ENCODE assay signal across 8 cellular contexts in the genomic region with DNA sequence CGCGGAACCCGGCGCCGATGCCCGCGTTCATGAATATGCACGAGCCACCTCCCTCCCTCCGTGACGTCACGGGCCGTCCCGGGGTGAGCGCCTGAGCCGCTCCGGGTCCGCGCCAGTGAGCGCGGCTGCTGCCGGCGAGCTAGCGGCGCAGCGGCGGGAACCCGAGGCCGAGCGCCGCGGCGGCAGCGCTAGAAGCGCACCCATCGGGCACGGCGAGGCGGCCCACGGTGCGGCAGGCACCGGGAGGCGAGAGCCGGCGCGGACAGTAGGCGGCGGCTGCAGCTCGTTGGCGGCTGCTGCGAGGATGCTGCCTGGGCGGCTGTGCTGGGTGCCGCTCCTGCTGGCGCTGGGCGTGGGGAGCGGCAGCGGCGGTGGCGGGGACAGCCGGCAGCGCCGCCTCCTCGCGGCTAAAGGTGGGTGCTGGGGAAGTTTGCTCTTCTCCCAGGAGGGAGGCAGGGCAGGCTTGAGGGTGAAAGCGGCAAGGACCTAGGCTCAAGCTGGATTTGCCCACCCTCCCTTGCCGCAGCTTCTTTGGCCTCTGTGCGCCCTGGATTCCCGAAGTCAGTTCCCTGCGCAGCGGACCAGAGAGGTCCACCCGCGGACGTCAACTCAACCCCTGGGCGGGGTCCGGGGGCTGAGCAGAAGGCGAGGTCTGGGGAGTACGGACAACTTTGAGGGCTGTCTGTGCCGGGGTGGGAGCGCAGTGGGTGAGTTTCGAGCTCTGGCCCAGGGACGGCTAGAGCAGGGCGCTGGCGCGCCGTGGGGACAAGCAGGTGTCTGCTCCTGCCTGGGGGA. TPM values are rescaled to one million over a fixed set of nuclear protein-coding genes. Genes with fewer than 3 reads are reported as not detected.
A peak's percentile ranks its signal among the peaks of the same experiment; 100 is the strongest.
DNase-seq lines count a peak whose midpoint lies in the region; ATAC-seq and TF ChIP-seq lines count a peak whose summit lies in the region.

Gene CLSTN2 (plus strand): TSS at position 115 of the 795 bp plus-strand sequence.

- no peaks in the 10 kb centered on the region for H4K20me1 ChIP-seq in OCI-LY7 (ENCODE audit: insufficient read depth, low read length)

- no TSS peak for BruUV-seq in OCI-LY7 (replicated peaks; lab: Mats Ljungman, UMichigan)

- POLR2A ChIA-PET in OCI-LY7 (lab: Charles Lee): no interaction called here

- peaks cover 49 to 53% of the 10 kb centered on the region in 2 donors for H3K27me3 Mint-ChIP-seq in stimulated activated naive B cell treated with anti-CD40 and anti-IgM and Interleukin-4, amounts not matched to agents 10 μg/mL and 1 μg/mL and 100 μg/mL, for 72 hours

- no peaks in the 10 kb centered on the region for H3K9me3 Mint-ChIP-seq in stimulated activated naive B cell treated with anti-CD40 and anti-IgM and Interleukin-4, amounts not matched to agents 10 μg/mL and 1 μg/mL and 100 μg/mL, for 72 hours

- no peak within 1 kb of the TSS for H3K27ac Mint-ChIP-seq in stimulated activated naive B cell treated with anti-CD40 and anti-IgM and Interleukin-4, amounts not matched to agents 10 μg/mL and 1 μg/mL and 100 μg/mL, for 72 hours

- no peak within 1 kb of the TSS for H3K4me3 ChIP-seq in OCI-LY7 (ENCODE audit: low read depth, low read length, poor library complexity, severe bottlenecking)

- H3K79me2 ChIP-seq in OCI-LY7 (ENCODE audit: insufficient read depth, low read depth, low read length): no peaks in the 10 kb centered on the region

- CTCF ChIA-PET in OCI-LY7 (lab: Charles Lee; ENCODE audit: unreplicated experiment): no interaction called here

- H3K9me2 ChIP-seq in OCI-LY7 (ENCODE audit: insufficient read depth, low read length): no peaks in the 10 kb centered on the region

- peak within 1 kb of the TSS; percentile 39 to 56 for H3K4me3 Mint-ChIP-seq in stimulated activated naive B cell treated with anti-CD40 and anti-IgM and Interleukin-4, amounts not matched to agents 10 μg/mL and 1 μg/mL and 100 μg/mL, for 72 hours

- H3K36me3 Mint-ChIP-seq in stimulated activated naive B cell treated with anti-CD40 and anti-IgM and Interleukin-4, amounts not matched to agents 10 μg/mL and 1 μg/mL and 100 μg/mL, for 72 hours: no peaks in the 10 kb centered on the region

- no peaks in the 10 kb centered on the region for H3K9me3 ChIP-seq in OCI-LY7 (ENCODE audit: low read length)

- H3K4me2 ChIP-seq in OCI-LY7 (ENCODE audit: low read length): no peak within 1 kb of the TSS

- TF ChIP-seq CTCF in OCI-LY7 (conservative IDR thresholded peaks at IDR 0.05; ENCODE audit: low read length): no peak

- DNase-seq in NCI-H524 (lab: John Stamatoyannopoulos, UW) (peak; percentile 74 to 89), NCI-H524 treated with DMSO at 0.1 percent for 48 hours (lab: John Stamatoyannopoulos, UW) (no peak), NCI-H748 (lab: John Stamatoyannopoulos, UW; ENCODE audit: unreplicated experiment) (peak; percentile 78), cerebellum (ENCODE audit: low spot score) (peak; percentile 39), kidney tubule cell (ENCODE audit: low spot score) (peak; percentile 80), OCI-LY7 (ENCODE audit: low spot score) (no peak)
- peak; percentile 19 for DNase-seq in stimulated activated naive B cell treated with anti-CD40 and anti-IgM and Interleukin-4, amounts not matched to agents 10 μg/mL and 1 μg/mL and 100 μg/mL, for 72 hours

- H3K27ac ChIP-seq in OCI-LY7 (ENCODE audit: low read depth, low read length, poor library complexity, severe bottlenecking): no peak within 1 kb of the TSS

- H2AFZ ChIP-seq in OCI-LY7 (ENCODE audit: low read length): no peak within 1 kb of the TSS

- ATAC-seq in HG02885 (IDR thresholded peaks at IDR 0.05; ENCODE audit: poor library complexity, unreplicated experiment): peak; percentile 73
- peak; percentile 62 to 66 for ATAC-seq in stimulated activated naive B cell treated with anti-CD40 and anti-IgM and Interleukin-4, amounts not matched to agents 10 μg/mL and 1 μg/mL and 100 μg/mL, for 72 hours (replicated peaks)

- peaks cover 9 to 17% of the 10 kb centered on the region in 2 donors for H3K4me1 Mint-ChIP-seq in stimulated activated naive B cell treated with anti-CD40 and anti-IgM and Interleukin-4, amounts not matched to agents 10 μg/mL and 1 μg/mL and 100 μg/mL, for 72 hours

- intact Hi-C loops in OCI-LY7 (cut with micrococcal nuclease; ENCODE audit: unreplicated experiment): loop anchor here (10.0 kb wide), 1 partner anchor 930 kb away; no protein-coding TSS in a partner anchor

- no peaks in the 10 kb centered on the region for H3K36me3 ChIP-seq in OCI-LY7 (ENCODE audit: insufficient read depth, low read length)

- no peaks in the 10 kb centered on the region for H3K4me1 ChIP-seq in OCI-LY7 (ENCODE audit: insufficient read depth, low read length, poor library complexity, severe bottlenecking)

RNA-seq across cellular contexts. Expression of gene CLSTN2, which starts in this region (rescaled TPM):
- 26.9 TPM for total RNA-seq in cerebellum
- not detected in 2 replicates for total RNA-seq in OCI-LY7 (2014; rRNA removed; shearing (Covaris generic))
- total RNA-seq in OCI-LY7 (2022): not detected in 2 replicates

Comparison
In these comparisons a context has a peak if more than half of its experiments do, and no peak if none do; other contexts are left out.
1. RNA of gene CLSTN2 (total RNA-seq): 26.9 TPM in cerebellum (single experiment); not detected in OCI-LY7; every median in the first group is over 10 times any median in the second.
2. DNase-seq: peak in NCI-H524 (2 of 2), NCI-H748 (single experiment), cerebellum (single experiment), kidney tubule cell (single experiment) and stimulated activated naive B cell treated with anti-CD40 and anti-IgM and Interleukin-4, amounts not matched to agents 10 μg/mL and 1 μg/mL and 100 μg/mL, for 72 hours (single experiment); none in NCI-H524 treated with DMSO at 0.1 percent for 48 hours (single experiment) and OCI-LY7 (single experiment).